Comparison of ENCODE assay signal across 10 cellular contexts in the genomic region with DNA sequence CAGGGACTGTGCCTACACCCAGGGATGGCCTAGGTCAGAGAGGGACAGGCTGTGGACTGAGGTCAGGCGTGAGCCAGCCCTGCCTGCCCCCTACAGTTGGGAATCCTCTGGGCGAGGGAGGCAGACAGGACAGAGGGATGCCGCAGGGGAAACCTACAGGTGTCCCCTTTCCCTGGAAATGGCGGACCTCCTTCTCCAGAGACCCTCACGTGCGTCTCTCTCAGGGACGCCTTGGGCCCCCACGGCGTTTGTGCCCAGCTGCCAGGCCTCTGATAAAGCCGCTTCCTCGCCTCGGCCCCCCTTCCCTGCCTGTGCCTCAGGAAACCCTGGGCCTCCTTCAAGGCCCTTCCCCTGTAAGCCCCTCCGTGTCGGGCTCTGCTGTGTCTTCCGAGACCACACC.
DNase-seq lines count a peak whose midpoint lies in the region; ATAC-seq, FAIRE-seq and TF ChIP-seq lines count a peak whose summit lies in the region.
"Had no signal": no experiment of that assay in that cellular context is flagged by ENCODE, and none has a peak within 500 bp of the region (broad histone marks: within the 10 kb centered on the region; RNA-seq: fewer than 3 reads in every experiment).

No MANE protein-coding gene starts in this region.

- no peaks in the 10 kb centered on the region for H3K4me1 Mint-ChIP-seq in GM23338
- peaks cover 31% of the 10 kb centered on the region for H3K4me1 Mint-ChIP-seq in activated naive CD8-positive, alpha-beta T cell treated with anti-CD3 and anti-CD28 coated beads, Interleukin-2, amount 50 U/mL, for 24 hours
- peaks cover 20% of the 10 kb centered on the region for H3K4me1 Mint-ChIP-seq in stimulated activated effector memory CD8-positive, alpha-beta T cell treated with anti-CD3 and anti-CD28 coated beads, Interleukin-12 subunit alpha, Interleukin-12 subunit beta, amount 100 ng/mL, for 72 hours

- ATAC-seq in GM23338: peak; percentile 25; the same call in 2 of the 3 replicates
- ATAC-seq in activated naive CD8-positive, alpha-beta T cell treated with anti-CD3 and anti-CD28 coated beads, Interleukin-2, amount 50 U/mL, for 24 hours: no peak
- no peak for ATAC-seq in stimulated activated effector memory CD8-positive, alpha-beta T cell treated with anti-CD3 and anti-CD28 coated beads, Interleukin-12 subunit alpha, Interleukin-12 subunit beta, amount 100 ng/mL, for 72 hours

- no peaks in the 10 kb centered on the region for H3K9me3 Mint-ChIP-seq in GM23338
- H3K9me3 Mint-ChIP-seq in activated naive CD8-positive, alpha-beta T cell treated with anti-CD3 and anti-CD28 coated beads, Interleukin-2, amount 50 U/mL, for 24 hours: no peaks in the 10 kb centered on the region
- no peaks in the 10 kb centered on the region for H3K9me3 Mint-ChIP-seq in stimulated activated effector memory CD8-positive, alpha-beta T cell treated with anti-CD3 and anti-CD28 coated beads, Interleukin-12 subunit alpha, Interleukin-12 subunit beta, amount 100 ng/mL, for 72 hours

- H3K4me1 ChIP-seq in GM23338 (ENCODE audit: insufficient read depth) (no peaks in the 10 kb centered on the region), kidney (ENCODE audit: control insufficient read depth in 1 of 2, insufficient read depth in 1 of 2, low read depth in 1 of 2, low read length in 2 of 2) (peaks cover 0 to 7% of the 10 kb centered on the region in 2 donors)

- H3K79me2 ChIP-seq in GM23338 (replicated peaks; ENCODE audit: insufficient read depth): no peaks in the 10 kb centered on the region

- H3K36me3 ChIP-seq in GM23338 (ENCODE audit: insufficient read depth) (no peaks in the 10 kb centered on the region), kidney (ENCODE audit: control insufficient read depth in 1 of 2, insufficient read depth in 2 of 2, low read length in 2 of 2) (no peaks in the 10 kb centered on the region)

- intact Hi-C loops in kidney (cut with DNase I): no loop called here

- H3K4me3 ChIP-seq in GM23338 (no peak overlapping the region), kidney (ENCODE audit: low read length in 2 of 2) (no peak overlapping the region)

- no peak for TF ChIP-seq CTCF in GM23338 (conservative IDR thresholded peaks at IDR 0.05; ENCODE audit: low read depth in 2 of 2)
- no peak for TF ChIP-seq CTCF in kidney (IDR thresholded peaks at IDR 0.05; ENCODE audit: borderline replicate concordance, extremely low read depth, insufficient read depth)

- no peaks in the 10 kb centered on the region for H3K36me3 Mint-ChIP-seq in GM23338 (ENCODE audit: low read depth)
- no peaks in the 10 kb centered on the region for H3K36me3 Mint-ChIP-seq in activated naive CD8-positive, alpha-beta T cell treated with anti-CD3 and anti-CD28 coated beads, Interleukin-2, amount 50 U/mL, for 24 hours (ENCODE audit: low read depth)
- H3K36me3 Mint-ChIP-seq in stimulated activated effector memory CD8-positive, alpha-beta T cell treated with anti-CD3 and anti-CD28 coated beads, Interleukin-12 subunit alpha, Interleukin-12 subunit beta, amount 100 ng/mL, for 72 hours: peaks cover 8% of the 10 kb centered on the region
- H3K36me3 Mint-ChIP-seq: brain had no signal

- no peak overlapping the region for H3K9ac ChIP-seq in kidney (ENCODE audit: low read length in 2 of 2)

- H3K4me3 Mint-ChIP-seq in GM23338: no peak overlapping the region
- H3K4me3 Mint-ChIP-seq in activated naive CD8-positive, alpha-beta T cell treated with anti-CD3 and anti-CD28 coated beads, Interleukin-2, amount 50 U/mL, for 24 hours: peak overlapping the region; percentile 56
- H3K4me3 Mint-ChIP-seq in stimulated activated effector memory CD8-positive, alpha-beta T cell treated with anti-CD3 and anti-CD28 coated beads, Interleukin-12 subunit alpha, Interleukin-12 subunit beta, amount 100 ng/mL, for 72 hours: peak overlapping the region; percentile 72
- H3K4me3 Mint-ChIP-seq: brain had no signal

- H3K27me3 Mint-ChIP-seq in GM23338 (ENCODE audit: insufficient read depth, low read depth, poor library complexity): peaks cover 8% of the 10 kb centered on the region
- H3K27me3 Mint-ChIP-seq in activated naive CD8-positive, alpha-beta T cell treated with anti-CD3 and anti-CD28 coated beads, Interleukin-2, amount 50 U/mL, for 24 hours: no peaks in the 10 kb centered on the region

- no peak overlapping the region for H3K27ac ChIP-seq in GM23338 (ENCODE audit: low read depth)
- H3K27ac ChIP-seq in kidney (ENCODE audit: low read depth in 2 of 2, low read length in 2 of 2): peak overlapping the region; percentile 76 to 87

- no peaks in the 10 kb centered on the region for H4K20me1 ChIP-seq in GM23338 (replicated peaks; ENCODE audit: insufficient read depth)

- H3K4me2 ChIP-seq in GM23338: no peak overlapping the region

- no peaks in the 10 kb centered on the region for H3F3A ChIP-seq in GM23338 (replicated peaks; ENCODE audit: low read depth)

- no peak for DNase-seq in GM23338 (ENCODE audit: low spot score)
- no peak for DNase-seq in activated naive CD8-positive, alpha-beta T cell treated with anti-CD3 and anti-CD28 coated beads, Interleukin-2, amount 50 U/mL, for 24 hours
- DNase-seq in kidney: no peak
- no peak for DNase-seq in stimulated activated effector memory CD8-positive, alpha-beta T cell treated with anti-CD3 and anti-CD28 coated beads, Interleukin-12 subunit alpha, Interleukin-12 subunit beta, amount 100 ng/mL, for 72 hours (ENCODE audit: low spot score in 2 of 2)
- no peak for DNase-seq in iPS-NIHi11 (ENCODE audit: low spot score)
- no peak for DNase-seq in stimulated activated naive CD4-positive, alpha-beta T cell treated with Interleukin-2 at 50 U/mL for 16 hours (lab: John Stamatoyannopoulos, UW)
- no peak for DNase-seq in stimulated activated CD4-positive, alpha-beta T cell treated with anti-CD3 and anti-CD28 coated beads, Interleukin-4, amount 100 ng/mL, for 4 hours
- DNase-seq in GOT3 (lab: John Stamatoyannopoulos, UW): no peak
- DNase-seq: SW 1271 had no signal

- H3K27ac Mint-ChIP-seq in GM23338: no peak overlapping the region
- H3K27ac Mint-ChIP-seq in activated naive CD8-positive, alpha-beta T cell treated with anti-CD3 and anti-CD28 coated beads, Interleukin-2, amount 50 U/mL, for 24 hours: peak overlapping the region; percentile 97
- H3K27ac Mint-ChIP-seq in stimulated activated effector memory CD8-positive, alpha-beta T cell treated with anti-CD3 and anti-CD28 coated beads, Interleukin-12 subunit alpha, Interleukin-12 subunit beta, amount 100 ng/mL, for 72 hours: peak overlapping the region; percentile 95

- H3K9me2 ChIP-seq in GM23338 (ENCODE audit: insufficient read depth): no peaks in the 10 kb centered on the region

- no peak overlapping the region for H2AFZ ChIP-seq in GM23338

- no peaks in the 10 kb centered on the region for H3K27me3 ChIP-seq in GM23338 (ENCODE audit: insufficient read depth)

- H3K9me3 ChIP-seq in kidney (ENCODE audit: control insufficient read depth in 1 of 2, low read length in 2 of 2): no peaks in the 10 kb centered on the region

- FAIRE-seq in kidney (lab: Jason Lieb, UNC): no peak

TF ChIP-seq in GM23338, 12 proteins besides CTCF, POLR2A, EP300 and RAD21 (continues in another document):
- no peak for TF ChIP-seq CREB1 (CRISPR knock-in tag; IDR thresholded peaks at IDR 0.05; ENCODE audit: low read depth)
- TF ChIP-seq ZNF114 (CRISPR knock-in tag; IDR thresholded peaks at IDR 0.05): no peak
- no peak for TF ChIP-seq EZH2phosphoT487 (IDR thresholded peaks at IDR 0.05; ENCODE audit: unreplicated experiment)
- TF ChIP-seq, protein P1, sequence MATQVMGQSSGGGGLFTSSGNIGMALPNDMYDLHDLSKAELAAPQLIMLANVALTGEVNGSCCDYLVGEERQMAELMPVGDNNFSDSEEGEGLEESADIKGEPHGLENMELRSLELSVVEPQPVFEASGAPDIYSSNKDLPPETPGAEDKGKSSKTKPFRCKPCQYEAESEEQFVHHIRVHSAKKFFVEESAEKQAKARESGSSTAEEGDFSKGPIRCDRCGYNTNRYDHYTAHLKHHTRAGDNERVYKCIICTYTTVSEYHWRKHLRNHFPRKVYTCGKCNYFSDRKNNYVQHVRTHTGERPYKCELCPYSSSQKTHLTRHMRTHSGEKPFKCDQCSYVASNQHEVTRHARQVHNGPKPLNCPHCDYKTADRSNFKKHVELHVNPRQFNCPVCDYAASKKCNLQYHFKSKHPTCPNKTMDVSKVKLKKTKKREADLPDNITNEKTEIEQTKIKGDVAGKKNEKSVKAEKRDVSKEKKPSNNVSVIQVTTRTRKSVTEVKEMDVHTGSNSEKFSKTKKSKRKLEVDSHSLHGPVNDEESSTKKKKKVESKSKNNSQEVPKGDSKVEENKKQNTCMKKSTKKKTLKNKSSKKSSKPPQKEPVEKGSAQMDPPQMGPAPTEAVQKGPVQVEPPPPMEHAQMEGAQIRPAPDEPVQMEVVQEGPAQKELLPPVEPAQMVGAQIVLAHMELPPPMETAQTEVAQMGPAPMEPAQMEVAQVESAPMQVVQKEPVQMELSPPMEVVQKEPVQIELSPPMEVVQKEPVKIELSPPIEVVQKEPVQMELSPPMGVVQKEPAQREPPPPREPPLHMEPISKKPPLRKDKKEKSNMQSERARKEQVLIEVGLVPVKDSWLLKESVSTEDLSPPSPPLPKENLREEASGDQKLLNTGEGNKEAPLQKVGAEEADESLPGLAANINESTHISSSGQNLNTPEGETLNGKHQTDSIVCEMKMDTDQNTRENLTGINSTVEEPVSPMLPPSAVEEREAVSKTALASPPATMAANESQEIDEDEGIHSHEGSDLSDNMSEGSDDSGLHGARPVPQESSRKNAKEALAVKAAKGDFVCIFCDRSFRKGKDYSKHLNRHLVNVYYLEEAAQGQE (IDR thresholded peaks at IDR 0.05; ENCODE audit: unreplicated experiment): no peak
- no peak for TF ChIP-seq JUNB (IDR thresholded peaks at IDR 0.05; ENCODE audit: unreplicated experiment)
- no peak for TF ChIP-seq NANOG (IDR thresholded peaks at IDR 0.05; ENCODE audit: borderline replicate concordance)
- no peak for TF ChIP-seq POLR2AphosphoS5 (IDR thresholded peaks at IDR 0.05; ENCODE audit: low read depth)
